Comparison of ENCODE assay signal across 18 cellular contexts in genomic region chr13:28636078-28636477, GRCh38. TPM values are rescaled to one million over a fixed set of nuclear protein-coding genes. Genes with fewer than 3 reads are reported as not detected.
DNase-seq lines count a peak whose midpoint lies in the region; ATAC-seq and TF ChIP-seq lines count a peak whose summit lies in the region.
"Had no signal": no experiment of that assay in that cellular context is flagged by ENCODE, and none has a peak within 500 bp of the region (broad histone marks: within the 10 kb centered on the region; RNA-seq: fewer than 3 reads in every experiment).

No MANE protein-coding gene starts in this region.

- H4K20me1 ChIP-seq in HCT116 (ENCODE audit: insufficient read depth) = no peaks in the 10 kb centered on the region

- TF ChIP-seq RAD21 in HCT116 (IDR thresholded peaks at IDR 0.05; ENCODE audit: low read depth) = no peak

- no peaks in the 10 kb centered on the region for H3K79me2 ChIP-seq in HCT116 (ENCODE audit: insufficient read depth, low read length)

- intact Hi-C loops in HCT116 (cut with micrococcal nuclease) = loop anchor here (1.0 to 2.0 kb wide), 2 partner anchors 312 to 577 kb away; no protein-coding TSS in a partner anchor

- H3K9ac ChIP-seq in HCT116 (ENCODE audit: low read length) = no peak overlapping the region

- H3K4me3 ChIP-seq in AG09309 (ENCODE audit: control insufficient read depth, low read depth, low read length) (no peak overlapping the region), HCT116 (replicated peaks in 1 of 2; ENCODE audit: low read depth in 1 of 2, low read length in 2 of 2) (no peak overlapping the region), Peyer's patch (no peak overlapping the region)
- H3K4me3 ChIP-seq: A549, adrenal gland, dorsolateral prefrontal cortex, gastrocnemius medialis, GM12878, MG63, prostate gland had no signal

- TF ChIP-seq CTCF in AG09309 (IDR thresholded peaks at IDR 0.05; ENCODE audit: control insufficient read depth, insufficient read depth, low read depth, low read length, missing control alignments) (no peak), HCT116 (IDR thresholded peaks at IDR 0.05 in 2 of 3, conservative IDR thresholded peaks at IDR 0.05 in 1 of 3; ENCODE audit: borderline replicate concordance in 1 of 3, insufficient read depth in 1 of 3, low read depth in 2 of 3, low read length in 2 of 3) (no peak), Peyer's patch (IDR thresholded peaks at IDR 0.05) (no peak)

- ATAC-seq in HCT116 = no peak
- ATAC-seq in GM21825 (IDR thresholded peaks at IDR 0.05; ENCODE audit: unreplicated experiment) = no peak

- no peak overlapping the region for H3K4me2 ChIP-seq in HCT116 (ENCODE audit: low read length)

- no peak overlapping the region for H3K27ac ChIP-seq in HCT116 (ENCODE audit: low read depth, low read length)
- H3K27ac ChIP-seq in Peyer's patch = no peak overlapping the region
- H3K27ac ChIP-seq: A549, adrenal gland, prostate gland had no signal

- no TSS peak for BruUV-seq in HCT116 (replicated peaks; lab: Mats Ljungman, UMichigan)

- no peaks in the 10 kb centered on the region for H3K9me2 ChIP-seq in HCT116 (ENCODE audit: insufficient read depth)

- POLR2A ChIA-PET in HCT116 (lab: Charles Lee) = no interaction called here

- RAD21 ChIA-PET in HCT116 (lab: Charles Lee; ENCODE audit: low non-redundant PET in 1 of 2, low total read pairs in 2 of 2, uncharacterized antibody in 2 of 2, unreplicated experiment in 2 of 2) = no interaction called here

- peak; percentile 64 for DNase-seq in AG09309 (ENCODE audit: low read depth)
- no peak for DNase-seq in HCT116 (ENCODE audit: low read depth, low spot score)
- DNase-seq in astrocyte of the hippocampus (ENCODE audit: low read depth, low spot score) = peak; percentile 52
- peak; percentile 3 for DNase-seq in glomerular visceral epithelial cell (ENCODE audit: extremely low spot score)
- DNase-seq in NCI-H2029 (lab: John Stamatoyannopoulos, UW) = no peak
- no peak for DNase-seq in RPMI8226
- no peak for DNase-seq in Peyer's patch
- DNase-seq: activated gamma-delta T cell, gastrocnemius medialis, NCI-H1436, T1000 had no signal

- H3K36me3 ChIP-seq in HCT116 (ENCODE audit: control insufficient read depth in 1 of 2, insufficient read depth in 2 of 2, low read length in 2 of 2) (no peaks in the 10 kb centered on the region), Peyer's patch (no peaks in the 10 kb centered on the region)
- H3K36me3 ChIP-seq: adrenal gland, gastrocnemius medialis, MG63, prostate gland had no signal

- CTCF ChIA-PET in HCT116 (lab: Charles Lee) = no interaction called here

- peaks cover 0 to 7% of the 10 kb centered on the region in 2 experiments; a peak in 2 of 4 replicates for H3K4me1 ChIP-seq in HCT116 (ENCODE audit: control insufficient read depth in 1 of 2, insufficient read depth in 2 of 2, low read length in 2 of 2)
- H3K4me1 ChIP-seq in Peyer's patch = no peaks in the 10 kb centered on the region
- H3K4me1 ChIP-seq: A549, prostate gland had no signal

- no peaks in the 10 kb centered on the region for H3K9me3 ChIP-seq in HCT116 (ENCODE audit: control insufficient read depth in 1 of 2, insufficient read depth in 1 of 2, low read depth in 1 of 2, low read length in 2 of 2)
- no peaks in the 10 kb centered on the region for H3K9me3 ChIP-seq in Peyer's patch
- H3K9me3 ChIP-seq: A549, adrenal gland, gastrocnemius medialis, MG63 had no signal

- no peaks in the 10 kb centered on the region for H3K27me3 ChIP-seq in HCT116 (ENCODE audit: insufficient read depth, low read length)
- H3K27me3 ChIP-seq in Peyer's patch = no peaks in the 10 kb centered on the region
- H3K27me3 ChIP-seq: adrenal gland, dorsolateral prefrontal cortex, gastrocnemius medialis, MG63 had no signal

- peak overlapping the region; percentile 65 for H2AFZ ChIP-seq in HCT116 (ENCODE audit: low read depth, low read length, poor library complexity, severe bottlenecking)

- TF ChIP-seq POLR2A in HCT116 (IDR thresholded peaks at IDR 0.05; ENCODE audit: borderline replicate concordance, extremely low read depth, insufficient read depth, insufficient read length) (no peak), Peyer's patch (IDR thresholded peaks at IDR 0.05) (no peak)

TF ChIP-seq in HCT116, 20 proteins besides CTCF, POLR2A, EP300 and RAD21:
- TF ChIP-seq SIN3A (IDR thresholded peaks at IDR 0.05; ENCODE audit: low read depth) (no peak), SP1 (IDR thresholded peaks at IDR 0.05; ENCODE audit: low read depth) (no peak), CBX3 (IDR thresholded peaks at IDR 0.05; ENCODE audit: low read depth) (no peak)
TF ChIP-seq in HCT116: peak in this region for 0.

RNA-seq across cellular contexts. Expression of gene POMP, which starts 22.9 kb away (rescaled TPM):
- total RNA-seq in HCT116 (2021; ENCODE audit: unreplicated experiment) (107 TPM), Peyer's patch (10 to 100 TPM; 24.3 to 68.8 (median 43.2) TPM)
- 44.7 and 57.9 TPM in 2 replicates for polyA plus RNA-seq in HCT116 (2012)

Comparison
In these comparisons a context has a peak if more than half of its experiments do, and no peak if none do; other contexts are left out.
1. DNase-seq: peak in AG09309 (single experiment), astrocyte of the hippocampus (single experiment) and glomerular visceral epithelial cell (single experiment); none in HCT116 (single experiment), NCI-H2029 (single experiment), RPMI8226 (single experiment) and Peyer's patch (0 of 3).